17 cellular contexts compared by ENCODE assay signal in genomic region chr17:66412857-66413563, GRCh38.
DNase-seq lines count a peak whose midpoint lies in the region; ATAC-seq and TF ChIP-seq lines count a peak whose summit lies in the region.
"Had no signal": no experiment of that assay in that cellular context is flagged by ENCODE, and none has a peak within 500 bp of the region (broad histone marks: within the 10 kb centered on the region; RNA-seq: fewer than 3 reads in every experiment).

No MANE protein-coding gene starts in this region.

- no peak for TF ChIP-seq CTCF in colonic mucosa (IDR thresholded peaks at IDR 0.05)
- no peak for TF ChIP-seq CTCF in A673 (conservative IDR thresholded peaks at IDR 0.05; ENCODE audit: low read depth, low read length)

- peak overlapping the region; percentile 33 for H3K27ac Mint-ChIP-seq in stimulated activated naive CD8-positive, alpha-beta T cell treated with anti-CD3 and anti-CD28 coated beads, Interleukin-15, Interleukin-2, amounts not matched to agents 100 ng/mL and 50 ng/mL, for 24 hours
- H3K27ac Mint-ChIP-seq: IgD-negative memory B cell had no signal

- no peaks in the 10 kb centered on the region for H3K9me3 Mint-ChIP-seq in stimulated activated naive CD8-positive, alpha-beta T cell treated with anti-CD3 and anti-CD28 coated beads, Interleukin-15, Interleukin-2, amounts not matched to agents 100 ng/mL and 50 ng/mL, for 24 hours

- POLR2A ChIA-PET in A673 (lab: Charles Lee; ENCODE audit: low non-redundant PET): no interaction called here

- H3K4me1 ChIP-seq in colonic mucosa: peaks cover 24% of the 10 kb centered on the region
- no peaks in the 10 kb centered on the region for H3K4me1 ChIP-seq in A673 (ENCODE audit: insufficient read depth, low read length, poor library complexity, severe bottlenecking)

- no TSS peak for BruUV-seq in A673 (replicated peaks; lab: Mats Ljungman, UMichigan)

- H3K4me3 Mint-ChIP-seq in stimulated activated naive CD8-positive, alpha-beta T cell treated with anti-CD3 and anti-CD28 coated beads, Interleukin-15, Interleukin-2, amounts not matched to agents 100 ng/mL and 50 ng/mL, for 24 hours: no peak overlapping the region
- H3K4me3 Mint-ChIP-seq: IgD-negative memory B cell had no signal

- no peaks in the 10 kb centered on the region for H3K27me3 ChIP-seq in colonic mucosa
- no peaks in the 10 kb centered on the region for H3K27me3 ChIP-seq in A673 (replicated peaks; ENCODE audit: insufficient read depth, low read depth, low read length, poor library complexity)

- intact Hi-C loops in colonic mucosa (cut with DNase I) (no loop called here), A673 (cut with micrococcal nuclease; ENCODE audit: unreplicated experiment) (no loop called here)

- H3K27me3 Mint-ChIP-seq in stimulated activated naive CD8-positive, alpha-beta T cell treated with anti-CD3 and anti-CD28 coated beads, Interleukin-15, Interleukin-2, amounts not matched to agents 100 ng/mL and 50 ng/mL, for 24 hours: no peaks in the 10 kb centered on the region

- no peak overlapping the region for H3K9ac ChIP-seq in colonic mucosa (ENCODE audit: low read depth in 2 of 2, low read length in 2 of 2)

- H3K4me3 ChIP-seq in colonic mucosa: no peak overlapping the region
- no peak overlapping the region for H3K4me3 ChIP-seq in A673 (ENCODE audit: low read depth, low read length, poor library complexity, severe bottlenecking)
- H3K4me3 ChIP-seq: skin epidermis, thoracic aorta had no signal

- H3K36me3 ChIP-seq in colonic mucosa: no peaks in the 10 kb centered on the region
- no peaks in the 10 kb centered on the region for H3K36me3 ChIP-seq in A673 (ENCODE audit: insufficient read depth, low read length, poor library complexity, severe bottlenecking)
- H3K36me3 ChIP-seq: thoracic aorta had no signal

- H3K9me3 ChIP-seq in colonic mucosa (no peaks in the 10 kb centered on the region), A673 (ENCODE audit: low read depth, low read length, poor library complexity, severe bottlenecking) (no peaks in the 10 kb centered on the region)
- H3K9me3 ChIP-seq: thoracic aorta had no signal

- no peak for DNase-seq in stimulated activated naive CD8-positive, alpha-beta T cell treated with anti-CD3 and anti-CD28 coated beads, Interleukin-15, Interleukin-2, amounts not matched to agents 100 U/mL and 50 U/mL, for 24 hours
- DNase-seq in NCI-H524 treated with DMSO at 0.1 percent for 48 hours (lab: John Stamatoyannopoulos, UW) (peak; percentile 92), colonic mucosa (no peak), A673 (ENCODE audit: low spot score) (no peak), NCI-H446 treated with DMSO at 0.1 percent for 48 hours (lab: John Stamatoyannopoulos, UW) (no peak)
- DNase-seq: activated CD4-positive, alpha-beta T cell treated with anti-CD3 and anti-CD28 coated beads, Interleukin-2, amount 50 U/mL, for 4 hours; activated T-cell treated with anti-CD3 and anti-CD28 coated beads, Interleukin-2, amount 50 U/mL, for 48 hours; anterior cingulate cortex; DMS53; effector memory CD4-positive, alpha-beta T cell; NCI-H1048; stimulated activated CD4-positive, alpha-beta T cell treated with anti-CD3 and anti-CD28 coated beads, Interleukin-4, amount 100 ng/mL, for 24 hours had no signal

- CTCF ChIA-PET in A673 (lab: Charles Lee): no interaction called here

- peaks cover 63% of the 10 kb centered on the region for H3K4me1 Mint-ChIP-seq in stimulated activated naive CD8-positive, alpha-beta T cell treated with anti-CD3 and anti-CD28 coated beads, Interleukin-15, Interleukin-2, amounts not matched to agents 100 ng/mL and 50 ng/mL, for 24 hours (ENCODE audit: low read depth)

- H3K36me3 Mint-ChIP-seq in stimulated activated naive CD8-positive, alpha-beta T cell treated with anti-CD3 and anti-CD28 coated beads, Interleukin-15, Interleukin-2, amounts not matched to agents 100 ng/mL and 50 ng/mL, for 24 hours (ENCODE audit: low read depth): peaks cover 13% of the 10 kb centered on the region

- ATAC-seq in stimulated activated naive CD8-positive, alpha-beta T cell treated with anti-CD3 and anti-CD28 coated beads, Interleukin-15, Interleukin-2, amounts not matched to agents 100 U/mL and 50 U/mL, for 24 hours: no peak
- ATAC-seq in HG02840 (IDR thresholded peaks at IDR 0.05; ENCODE audit: low FRiP score, unreplicated experiment): no peak

- H3K27ac ChIP-seq in colonic mucosa: peak overlapping the region; percentile 71
- no peak overlapping the region for H3K27ac ChIP-seq in A673 (ENCODE audit: low read depth, low read length, poor library complexity, severe bottlenecking)
- H3K27ac ChIP-seq: skin epidermis, thoracic aorta had no signal
